Comparison of ENCODE assay signal across 19 cellular contexts in genomic region chr4:142331646-142332045, GRCh38.
DNase-seq lines count a peak whose midpoint lies in the region; ATAC-seq, FAIRE-seq and TF ChIP-seq lines count a peak whose summit lies in the region.
"Had no signal": no experiment of that assay in that cellular context is flagged by ENCODE, and none has a peak within 500 bp of the region (broad histone marks: within the 10 kb centered on the region; RNA-seq: fewer than 3 reads in every experiment).

No MANE protein-coding gene starts in this region.

- H3K36me3 Mint-ChIP-seq in MCF 10A (ENCODE audit: insufficient read depth, unreplicated experiment): peaks cover 7% of the 10 kb centered on the region
- H3K36me3 Mint-ChIP-seq: naive B cell had no signal

- H3K9me3 Mint-ChIP-seq in MCF 10A (ENCODE audit: unreplicated experiment): no peaks in the 10 kb centered on the region
- H3K9me3 Mint-ChIP-seq: activated naive CD4-positive, alpha-beta T cell treated with anti-CD3 and anti-CD28 coated beads for 36 hours; naive B cell had no signal

- H3K4me3 ChIP-seq in muscle layer of duodenum (ENCODE audit: low read depth in 1 of 2, low read length in 2 of 2): no peak overlapping the region
- H3K4me3 ChIP-seq: pancreas, upper lobe of left lung had no signal

- ATAC-seq in HG02623 (IDR thresholded peaks at IDR 0.05; ENCODE audit: unreplicated experiment): no peak

- no peaks in the 10 kb centered on the region for H3K4me1 Mint-ChIP-seq in MCF 10A (ENCODE audit: insufficient read depth, unreplicated experiment)
- H3K4me1 Mint-ChIP-seq: naive B cell had no signal

- DNase-seq in GM04504 (ENCODE audit: low read depth) (peak; percentile 58), fibroblast of gingiva (ENCODE audit: low read depth) (peak; percentile 87), amygdala (lab: John Stamatoyannopoulos, UW) (no peak), MCF 10A (ENCODE audit: unreplicated experiment) (no peak), NCI-H510A (lab: John Stamatoyannopoulos, UW) (no peak)
- DNase-seq: activated CD4-positive, alpha-beta T cell treated with anti-CD3 and anti-CD28 coated beads, Interleukin-2, amount 50 U/mL, for 4 hours; activated naive CD4-positive, alpha-beta T cell treated with anti-CD3 and anti-CD28 coated beads for 36 hours; effector CD4-positive, alpha-beta T cell; naive B cell; NCI-H146; stimulated activated naive CD4-positive, alpha-beta T cell; upper lobe of left lung had no signal

- TF ChIP-seq CTCF in MCF 10A (IDR thresholded peaks at IDR 0.05; ENCODE audit: unreplicated experiment): no peak

- H3K4me1 ChIP-seq in muscle layer of duodenum (ENCODE audit: control insufficient read depth in 1 of 2, insufficient read depth in 2 of 2, low read length in 2 of 2): peaks cover 5 to 12% of the 10 kb centered on the region in 2 donors
- H3K4me1 ChIP-seq: pancreas had no signal

- intact Hi-C loops in MCF 10A (cut with micrococcal nuclease): no loop called here

- peaks cover 0 to 3% of the 10 kb centered on the region in 2 donors for H3K9me3 ChIP-seq in muscle layer of duodenum (ENCODE audit: control insufficient read depth in 1 of 2, low read length in 2 of 2)
- H3K9me3 ChIP-seq: pancreas, upper lobe of left lung had no signal

- H3K27ac Mint-ChIP-seq in MCF 10A (ENCODE audit: low read depth, unreplicated experiment): no peak overlapping the region
- H3K27ac Mint-ChIP-seq: activated naive CD4-positive, alpha-beta T cell treated with anti-CD3 and anti-CD28 coated beads for 36 hours; naive B cell had no signal

- CTCF ChIA-PET in MCF 10A (lab: Yijun Ruan, JAX): interaction anchor here (0.7 kb wide), 2 partner anchors 16 to 516 kb away, joined by 3 to 5 read pairs; no protein-coding TSS in a partner anchor

- H3K27ac ChIP-seq in muscle layer of duodenum (ENCODE audit: low read length): peak overlapping the region; percentile 16
- H3K27ac ChIP-seq: pancreas, RWPE1 had no signal

- no peaks in the 10 kb centered on the region for H3K27me3 ChIP-seq in muscle layer of duodenum (ENCODE audit: low read depth, low read length)
- H3K27me3 ChIP-seq: pancreas, upper lobe of left lung had no signal

- no TSS peak for BruUV-seq in MCF 10A (replicated peaks; lab: Mats Ljungman, UMichigan)

- no peak overlapping the region for H3K4me3 Mint-ChIP-seq in MCF 10A (ENCODE audit: unreplicated experiment)
- H3K4me3 Mint-ChIP-seq: activated naive CD4-positive, alpha-beta T cell treated with anti-CD3 and anti-CD28 coated beads for 36 hours; naive B cell had no signal

- POLR2A ChIA-PET in MCF 10A (lab: Yijun Ruan, JAX): interaction anchor here (0.7 to 0.8 kb wide), 2 partner anchors 52 to 445 kb away, joined by 3 read pairs; no protein-coding TSS in a partner anchor

- FAIRE-seq in A204.1 (lab: Jason Lieb, UNC): peak; percentile 44
- FAIRE-seq: bronchial epithelial cell, HTR-8/SVneo, pancreas had no signal

- no peaks in the 10 kb centered on the region for H3K36me3 ChIP-seq in muscle layer of duodenum (ENCODE audit: control insufficient read depth in 1 of 2, insufficient read depth in 2 of 2, low read length in 2 of 2)
- H3K36me3 ChIP-seq: pancreas, upper lobe of left lung had no signal

- no peaks in the 10 kb centered on the region for H3K27me3 Mint-ChIP-seq in MCF 10A (ENCODE audit: insufficient read depth, unreplicated experiment)
- H3K27me3 Mint-ChIP-seq: naive B cell had no signal

Comparison
In these comparisons a context has a peak if more than half of its experiments do, and no peak if none do; other contexts are left out.
1. DNase-seq: peak in GM04504 (single experiment) and fibroblast of gingiva (single experiment); none in amygdala (0 of 56), MCF 10A (single experiment) and NCI-H510A (single experiment).